8 cellular contexts compared by ENCODE assay signal in genomic region chr5:68099327-68099726, GRCh38.
"Had no signal": no experiment of that assay in that cellular context is flagged by ENCODE, and none has a peak within 500 bp of the region (broad histone marks: within the 10 kb centered on the region; RNA-seq: fewer than 3 reads in every experiment).

No MANE protein-coding gene starts in this region.

- H3K9me3 ChIP-seq: HAP-1 had no signal

- DNase-seq: GM23248, GOT3, H7, H9, HCEC 1CT, HFFc6 had no signal

- H3K4me1 ChIP-seq: HAP-1 had no signal

- H2AFZ ChIP-seq: GM23248, GM23338 had no signal

- H3K9ac ChIP-seq: GM23248 had no signal

- H3K4me3 ChIP-seq: GM23248, GM23338, HAP-1 had no signal

- H3K4me2 ChIP-seq: GM23338 had no signal

- H3K27ac Mint-ChIP-seq: GM23338, H9, HFFc6 had no signal

- H3K27ac ChIP-seq: GM23248 had no signal

- H3K4me3 Mint-ChIP-seq: GM23338, H9, HFFc6 had no signal

- H3K4me1 Mint-ChIP-seq: GM23338, H9 had no signal

- H3K36me3 ChIP-seq: HAP-1 had no signal
